ENCODE assay signal across 2 cellular contexts in genomic region chr1:67314696-67315095, GRCh38.
TF ChIP-seq lines count a peak whose summit lies in the region.

No MANE protein-coding gene starts in this region.

TF ChIP-seq in SK-N-SH, 30 proteins besides CTCF, POLR2A, EP300 and RAD21 (continued from another document):
- TF ChIP-seq NFIC (IDR thresholded peaks at IDR 0.05; ENCODE audit: borderline replicate concordance), result no peak
- no peak for TF ChIP-seq GATA2 (CRISPR knock-in tag; IDR thresholded peaks at IDR 0.05)
- TF ChIP-seq MAX (IDR thresholded peaks at IDR 0.05; ENCODE audit: low read depth), result no peak
- TF ChIP-seq FOXM1 (IDR thresholded peaks at IDR 0.05; ENCODE audit: low read depth), result no peak
- no peak for TF ChIP-seq SMC3 (IDR thresholded peaks at IDR 0.05; ENCODE audit: low read depth, low read length)
- TF ChIP-seq RFX5 (IDR thresholded peaks at IDR 0.05; ENCODE audit: low read length), result no peak
- no peak for TF ChIP-seq MXI1 (IDR thresholded peaks at IDR 0.05; ENCODE audit: low read depth, low read length)

TF ChIP-seq in SK-N-SH treated with all-trans-retinoic acid at 6 μM for 48 hours, 23 proteins besides CTCF, POLR2A, EP300 and RAD21 (continued from another document):
- no peak for TF ChIP-seq TOX (CRISPR knock-in tag; IDR thresholded peaks at IDR 0.05; ENCODE audit: borderline replicate concordance)
